Comparison of ENCODE assay signal across 8 cellular contexts in genomic region chr17:45311762-45312476, GRCh38. TPM values are rescaled to one million over a fixed set of nuclear protein-coding genes. Genes with fewer than 3 reads are reported as not detected.
A peak's percentile ranks its signal among the peaks of the same experiment; 100 is the strongest.
DNase-seq lines count a peak whose midpoint lies in the region; ATAC-seq and TF ChIP-seq lines count a peak whose summit lies in the region.

No MANE protein-coding gene starts in this region.

- TF ChIP-seq CTCF in colonic mucosa (IDR thresholded peaks at IDR 0.05) = no peak
- no peak for TF ChIP-seq CTCF in stomach (IDR thresholded peaks at IDR 0.05)

- H3K4me1 ChIP-seq in colonic mucosa (peaks cover 59% of the 10 kb centered on the region), muscle layer of duodenum (ENCODE audit: control insufficient read depth in 1 of 2, insufficient read depth in 2 of 2, low read length in 2 of 2) (peaks cover 60 to 67% of the 10 kb centered on the region in 2 donors), stomach (peaks cover 78 to 95% (median 92%) of the 10 kb centered on the region in 4 donors)

- no peak for TF ChIP-seq POLR2A in stomach (IDR thresholded peaks at IDR 0.05)

- H3K27me3 ChIP-seq in colonic mucosa (no peaks in the 10 kb centered on the region), muscle layer of duodenum (ENCODE audit: low read depth, low read length) (no peaks in the 10 kb centered on the region), stomach (no peaks in the 10 kb centered on the region), H7 (ENCODE audit: control insufficient read depth, insufficient read depth, low read length) (no peaks in the 10 kb centered on the region)

- peak; percentile 22 for ATAC-seq in HG03457 (IDR thresholded peaks at IDR 0.05; ENCODE audit: unreplicated experiment)

- H3K9ac ChIP-seq in colonic mucosa (ENCODE audit: low read depth in 2 of 2, low read length in 2 of 2) = peak overlapping the region; percentile 78 to 96

- no peaks in the 10 kb centered on the region for H3K36me3 ChIP-seq in colonic mucosa
- no peaks in the 10 kb centered on the region for H3K36me3 ChIP-seq in muscle layer of duodenum (ENCODE audit: control insufficient read depth in 1 of 2, insufficient read depth in 2 of 2, low read length in 2 of 2)
- no peaks in the 10 kb centered on the region for H3K36me3 ChIP-seq in stomach
- H3K36me3 ChIP-seq in H7 (replicated peaks; ENCODE audit: control insufficient read depth, insufficient read depth, low read length) = no peaks in the 10 kb centered on the region

- H3K27ac ChIP-seq in colonic mucosa = peak overlapping the region; percentile 98
- H3K27ac ChIP-seq in muscle layer of duodenum (ENCODE audit: low read length) = peak overlapping the region; percentile 94
- peak overlapping the region; percentile 96 to 98 (median 96) for H3K27ac ChIP-seq in stomach

- intact Hi-C loops in colonic mucosa (cut with DNase I) = no loop called here
- intact Hi-C loops in stomach (cut with DNase I; ENCODE audit: low total_unique reads) = no loop called here

- DNase-seq in ELF-1 (ENCODE audit: low read depth, low spot score) = peak; percentile 64
- peak; percentile 59 for DNase-seq in activated CD4-positive, alpha-beta T cell treated with anti-CD3 and anti-CD28 coated beads for 1 hour
- peak; percentile 84 for DNase-seq in colonic mucosa
- DNase-seq in stomach = peak; percentile 82
- no peak for DNase-seq in H7
- DNase-seq in Kasumi-1 (lab: John Stamatoyannopoulos, UW) = no peak

- no peak for TF ChIP-seq EP300 in stomach (IDR thresholded peaks at IDR 0.05)

- 4 to 14% (median 8%) methylated on average over 10 of the region's 10 CpGs for WGBS in stomach, 5 donors

- H3K4me3 ChIP-seq in colonic mucosa = no peak overlapping the region
- peak overlapping the region; percentile 43 to 94 for H3K4me3 ChIP-seq in muscle layer of duodenum (ENCODE audit: low read depth in 1 of 2, low read length in 2 of 2)
- H3K4me3 ChIP-seq in stomach = peak overlapping the region; percentile 4 to 38 (median 16)
- H3K4me3 ChIP-seq in H7 (ENCODE audit: insufficient read depth, low read depth, low read length) = no peak overlapping the region

- no peaks in the 10 kb centered on the region for H3K9me3 ChIP-seq in colonic mucosa
- H3K9me3 ChIP-seq in muscle layer of duodenum (ENCODE audit: control insufficient read depth in 1 of 2, low read length in 2 of 2) = no peaks in the 10 kb centered on the region
- H3K9me3 ChIP-seq in stomach = no peaks in the 10 kb centered on the region

RNA-seq across cellular contexts. Expression of gene MAP3K14, which starts 4.9 kb away (rescaled TPM):
- total RNA-seq in colonic mucosa (10 to 100 TPM; 11.1 to 15.0 TPM), stomach (10 to 100 TPM in 2 of 5 donors, 1 to 10 TPM in 3; 1.2 to 17.7 (median 9.7) TPM)
- 10 to 100 TPM in 1 of 3 donors, 1 to 10 TPM in 2; 6.3 to 11.0 (median 6.4) TPM for polyA plus RNA-seq in stomach
- total RNA-seq in H7 (2014; rRNA removed; shearing (Covaris generic)) = 1.6 TPM in 2 replicates

RNA-seq across cellular contexts. Expression of gene SPATA32, which starts 50.0 kb away (rescaled TPM):
- total RNA-seq in colonic mucosa (not detected), stomach (not detected)
- not detected for polyA plus RNA-seq in stomach
- total RNA-seq in H7 (2014; rRNA removed; shearing (Covaris generic)) = 0.24 TPM in 1 of 2 replicates, not detected in the other

Comparison
In these comparisons a context has a peak if more than half of its experiments do, and no peak if none do; other contexts are left out.
1. DNase-seq: peak in ELF-1 (single experiment), activated CD4-positive, alpha-beta T cell treated with anti-CD3 and anti-CD28 coated beads for 1 hour (single experiment), colonic mucosa (single experiment) and stomach (single experiment); none in H7 (single experiment) and Kasumi-1 (0 of 2).
2. H3K4me3 ChIP-seq: peak in muscle layer of duodenum (2 of 2) and stomach (4 of 4); none in colonic mucosa (single experiment) and H7 (single experiment).
3. Peak in every context shown above with its lines, with median percentiles within 50 percentile points of each other: H3K27ac ChIP-seq.